8 cellular contexts compared by ENCODE assay signal in the genomic region with DNA sequence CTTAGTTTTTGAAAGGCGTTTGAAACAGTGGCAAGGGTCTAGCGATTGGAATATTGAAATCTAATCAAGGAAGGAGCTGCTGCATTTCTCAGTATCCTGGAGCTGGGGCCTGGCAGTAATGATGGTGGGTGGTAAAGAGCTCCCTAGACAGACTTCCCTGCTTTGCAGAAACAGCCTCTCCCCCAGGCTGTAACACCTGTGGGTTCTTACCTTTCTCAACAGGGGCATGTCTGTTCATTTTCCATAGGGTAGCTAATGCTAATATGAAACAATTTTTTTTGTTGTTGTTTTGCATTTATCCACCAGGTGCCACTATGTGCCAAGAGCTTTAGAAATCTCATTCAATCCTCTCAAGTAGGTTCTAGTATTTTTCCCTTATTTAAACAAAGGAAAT.
DNase-seq lines count a peak whose midpoint lies in the region; ATAC-seq and TF ChIP-seq lines count a peak whose summit lies in the region.

No MANE protein-coding gene starts in this region.

- H3K4me3 Mint-ChIP-seq in CD8-positive, alpha-beta T cell = no peak overlapping the region

- CTCF ChIA-PET in CD8-positive, alpha-beta T cell (lab: Charles Lee) = interaction anchor here (0.6 to 2.3 kb wide), 9 partner anchors 10 to 110 kb away, joined by 3 to 12 read pairs (median 4); no protein-coding TSS in a partner anchor
- CTCF ChIA-PET in RWPE1 (lab: Yijun Ruan, JAX) = interaction anchor here (0.5 to 1.7 kb wide), 13 partner anchors 18 to 921 kb away, joined by 3 to 17 read pairs (median 4); no protein-coding TSS in a partner anchor

- TF ChIP-seq POLR2A in esophagus muscularis mucosa (IDR thresholded peaks at IDR 0.05; ENCODE audit: low read depth) = no peak

- H3K9me3 ChIP-seq in CD8-positive, alpha-beta T cell (ENCODE audit: low read length) = no peaks in the 10 kb centered on the region
- H3K9me3 ChIP-seq in esophagus muscularis mucosa (no peaks in the 10 kb centered on the region), right atrium auricular region (no peaks in the 10 kb centered on the region)

- no peak for DNase-seq in CD8-positive, alpha-beta T cell
- DNase-seq in RWPE1 (ENCODE audit: low spot score) = peak; percentile 38
- DNase-seq in iris pigment epithelial cell (ENCODE audit: low read depth) = peak; percentile 21
- DNase-seq in esophagus muscularis mucosa (ENCODE audit: extremely low spot score) = no peak
- no peak for DNase-seq in right atrium auricular region (ENCODE audit: low spot score)
- no peak for DNase-seq in epidermal melanocyte (ENCODE audit: insufficient read length, low spot score)

- TF ChIP-seq EP300 in esophagus muscularis mucosa (IDR thresholded peaks at IDR 0.05) = no peak

- no peaks in the 10 kb centered on the region for H3K9me3 Mint-ChIP-seq in CD8-positive, alpha-beta T cell

- 14% methylated on average over 2 of the region's 2 CpGs for WGBS in esophagus muscularis mucosa

- intact Hi-C loops in CD8-positive, alpha-beta T cell (cut with DNase I, micrococcal nuclease) = no loop called here
- intact Hi-C loops in esophagus muscularis mucosa (cut with DNase I) = no loop called here

- H3K27ac Mint-ChIP-seq in CD8-positive, alpha-beta T cell = no peak overlapping the region

- peak; percentile 54 for ATAC-seq in CD8-positive, alpha-beta T cell
- ATAC-seq in GM19023 (IDR thresholded peaks at IDR 0.05; ENCODE audit: unreplicated experiment) (peak; percentile 59), HG03095 (IDR thresholded peaks at IDR 0.05; ENCODE audit: unreplicated experiment) (peak; percentile 45)

- no peaks in the 10 kb centered on the region for H3K36me3 ChIP-seq in CD8-positive, alpha-beta T cell (ENCODE audit: insufficient read depth, low read length)
- H3K36me3 ChIP-seq in esophagus muscularis mucosa (no peaks in the 10 kb centered on the region), right atrium auricular region (no peaks in the 10 kb centered on the region)

- H3K4me1 ChIP-seq in CD8-positive, alpha-beta T cell (ENCODE audit: insufficient read depth, low read length) = peaks cover 8% of the 10 kb centered on the region
- peaks cover 4 to 11% (median 10%) of the 10 kb centered on the region in 4 donors for H3K4me1 ChIP-seq in esophagus muscularis mucosa
- peaks cover 0 to 8% of the 10 kb centered on the region in 2 donors for H3K4me1 ChIP-seq in right atrium auricular region

- no peak overlapping the region for H3K27ac ChIP-seq in CD8-positive, alpha-beta T cell (ENCODE audit: low read depth, low read length)
- H3K27ac ChIP-seq in RWPE1 (no peak overlapping the region), esophagus muscularis mucosa (replicated peaks in 1 of 4) (no peak overlapping the region), right atrium auricular region (no peak overlapping the region)

- H3K27me3 Mint-ChIP-seq in CD8-positive, alpha-beta T cell (ENCODE audit: low read depth) = peaks cover 36% of the 10 kb centered on the region

- POLR2A ChIA-PET in CD8-positive, alpha-beta T cell (lab: Charles Lee) = no interaction called here
- POLR2A ChIA-PET in RWPE1 (lab: Yijun Ruan, JAX; ENCODE audit: low non-redundant PET) = no interaction called here

- H3K4me3 ChIP-seq in CD8-positive, alpha-beta T cell (ENCODE audit: low read depth, low read length) = no peak overlapping the region
- peak overlapping the region in 1 of 4 donors; percentile 0 for H3K4me3 ChIP-seq in esophagus muscularis mucosa
- H3K4me3 ChIP-seq in right atrium auricular region = no peak overlapping the region

- H3K27me3 ChIP-seq in CD8-positive, alpha-beta T cell (ENCODE audit: insufficient read depth, low read length) = peaks cover 3% of the 10 kb centered on the region
- H3K27me3 ChIP-seq in esophagus muscularis mucosa = peaks cover 0 to 32% (median 2%) of the 10 kb centered on the region in 4 donors
- H3K27me3 ChIP-seq in right atrium auricular region = no peaks in the 10 kb centered on the region

- H3K4me1 Mint-ChIP-seq in CD8-positive, alpha-beta T cell (ENCODE audit: low read depth) = peaks cover 10% of the 10 kb centered on the region

- H3K36me3 Mint-ChIP-seq in CD8-positive, alpha-beta T cell = no peaks in the 10 kb centered on the region

- peak; percentile 63 for TF ChIP-seq CTCF in CD8-positive, alpha-beta T cell (IDR thresholded peaks at IDR 0.05)
- peak; percentile 57 for TF ChIP-seq CTCF in RWPE1 (conservative IDR thresholded peaks at IDR 0.05; ENCODE audit: low read depth)
- TF ChIP-seq CTCF in esophagus muscularis mucosa (IDR thresholded peaks at IDR 0.05) = no peak
- TF ChIP-seq CTCF in right atrium auricular region (IDR thresholded peaks at IDR 0.05) = peak in 1 of 2 donors; percentile 33

Comparison
In these comparisons a context has a peak if more than half of its experiments do, and no peak if none do; other contexts are left out.
1. DNase-seq: peak in RWPE1 (single experiment) and iris pigment epithelial cell (single experiment); none in CD8-positive, alpha-beta T cell (0 of 7), esophagus muscularis mucosa (single experiment), right atrium auricular region (single experiment) and epidermal melanocyte (single experiment).
2. CTCF ChIP-seq: peak in CD8-positive, alpha-beta T cell (single experiment) and RWPE1 (single experiment); none in esophagus muscularis mucosa (0 of 3).
3. Peak in every context shown above with its lines, with median percentiles within 50 percentile points of each other: ATAC-seq.